ENCODE assay signal across 13 cellular contexts in genomic region chr5:51382508-51382758, GRCh38. TPM values are rescaled to one million over a fixed set of nuclear protein-coding genes. Genes with fewer than 3 reads are reported as not detected.
DNase-seq lines count a peak whose midpoint lies in the region; ATAC-seq and TF ChIP-seq lines count a peak whose summit lies in the region.
"Had no signal": no experiment of that assay in that cellular context is flagged by ENCODE, and none has a peak within 500 bp of the region (broad histone marks: within the 10 kb centered on the region; RNA-seq: fewer than 3 reads in every experiment).

No MANE protein-coding gene starts in this region.

- peak overlapping the region; percentile 99 for H3K27ac Mint-ChIP-seq in glutamatergic neuron (ENCODE audit: unreplicated experiment)
- H3K27ac Mint-ChIP-seq: IgD-negative memory B cell had no signal

- H3K4me1 Mint-ChIP-seq in glutamatergic neuron (ENCODE audit: low read depth, unreplicated experiment) = peaks cover 34% of the 10 kb centered on the region

- H3K4me3 ChIP-seq in HFF-Myc (replicated peaks; ENCODE audit: low read depth, low read length) (peak overlapping the region; percentile 75), gastrocnemius medialis (peak overlapping the region in 3 of 4 donors; percentile 39 to 43 (median 40))

- no peaks in the 10 kb centered on the region for H3K36me3 ChIP-seq in gastrocnemius medialis

- H3K9me3 ChIP-seq in gastrocnemius medialis = no peaks in the 10 kb centered on the region

- H3K27me3 ChIP-seq in gastrocnemius medialis = peaks cover 93 to 99% (median 94%) of the 10 kb centered on the region in 3 donors

- ATAC-seq in gastrocnemius medialis (no peak), HG02763 (IDR thresholded peaks at IDR 0.05; ENCODE audit: unreplicated experiment) (no peak)

- DNase-seq in HFF-Myc (ENCODE audit: extremely low read depth, low read depth) (no peak), SK-N-DZ (ENCODE audit: low spot score) (peak; percentile 49), glutamatergic neuron (no peak), gastrocnemius medialis (no peak), epidermal melanocyte (ENCODE audit: insufficient read length, low spot score) (no peak), dermis blood vessel endothelial cell (no peak), SHP77 treated with DMSO at 0.1 percent for 48 hours (lab: John Stamatoyannopoulos, UW) (no peak)
- DNase-seq: activated CD4-positive, CD25-positive, alpha-beta regulatory T cell; activated naive CD4-positive, alpha-beta T cell treated with Interleukin-2 at 50 U/mL for 16 hours had no signal

- H3K4me3 Mint-ChIP-seq in glutamatergic neuron (ENCODE audit: unreplicated experiment) = peak overlapping the region; percentile 99
- H3K4me3 Mint-ChIP-seq: IgD-negative memory B cell had no signal

- peaks cover 14% of the 10 kb centered on the region for H3K36me3 Mint-ChIP-seq in glutamatergic neuron (ENCODE audit: unreplicated experiment)

- H3K27ac ChIP-seq in gastrocnemius medialis = no peak overlapping the region

- in situ Hi-C loops in gastrocnemius medialis (cut with MboI; ENCODE audit: low sequenced_read_pairs in 4 of 4) = no loop called here

- intact Hi-C loops in gastrocnemius medialis (cut with DNase I; ENCODE audit: low total_unique reads) = no loop called here

- H3K9me3 Mint-ChIP-seq in glutamatergic neuron (ENCODE audit: unreplicated experiment) = peaks cover 84% of the 10 kb centered on the region

- TF ChIP-seq POLR2A in gastrocnemius medialis (IDR thresholded peaks at IDR 0.05) = no peak

- peaks cover 49% of the 10 kb centered on the region for H3K27me3 Mint-ChIP-seq in glutamatergic neuron (ENCODE audit: unreplicated experiment)

- TF ChIP-seq CTCF in HFF-Myc (IDR thresholded peaks at IDR 0.05; ENCODE audit: low read depth, low read length, missing control alignments) (no peak), glutamatergic neuron (IDR thresholded peaks at IDR 0.05; ENCODE audit: partially characterized antibody, unreplicated experiment) (no peak), gastrocnemius medialis (IDR thresholded peaks at IDR 0.05 in 4 of 5, conservative IDR thresholded peaks at IDR 0.05 in 1 of 5) (no peak)

- peaks cover 5 to 8% of the 10 kb centered on the region in 2 donors for H3K4me1 ChIP-seq in gastrocnemius medialis

RNA-seq across cellular contexts. Expression of gene ISL1, which starts 0.8 kb away (rescaled TPM):
- polyA plus RNA-seq in SK-N-DZ (2014; cell fraction: cytosol; rRNA removed) = 98.5 and 119 TPM in 2 replicates
- polyA plus RNA-seq in SK-N-DZ (2014; cell fraction: nucleus; rRNA removed) = 106 and 141 TPM in 2 replicates
- 152 TPM for total RNA-seq in glutamatergic neuron (ENCODE audit: unreplicated experiment)
- total RNA-seq in gastrocnemius medialis = not detected
- not detected in 2 replicates for total RNA-seq in dermis blood vessel endothelial cell
- total RNA-seq: esophagus mucosa, mononuclear cell had no signal
- polyA plus RNA-seq: IgD-negative memory B cell had no signal

Comparison
In these comparisons a context has a peak if more than half of its experiments do, and no peak if none do; other contexts are left out.
1. RNA of gene ISL1, which starts 0.8 kb away (total RNA-seq): 152 TPM in glutamatergic neuron (single experiment); not detected in gastrocnemius medialis and not detected in dermis blood vessel endothelial cell; every median in the first group is over 100 times any median in the second.